ENCODE assay signal across 30 cellular contexts in genomic region chr7:90551036-90551435, GRCh38. TPM values are rescaled to one million over a fixed set of nuclear protein-coding genes. Genes with fewer than 3 reads are reported as not detected.
DNase-seq lines count a peak whose midpoint lies in the region; ATAC-seq, FAIRE-seq and TF ChIP-seq lines count a peak whose summit lies in the region.
"Had no signal": no experiment of that assay in that cellular context is flagged by ENCODE, and none has a peak within 500 bp of the region (broad histone marks: within the 10 kb centered on the region; RNA-seq: fewer than 3 reads in every experiment).

No MANE protein-coding gene starts in this region.

- H3K27me3 ChIP-seq in mammary epithelial cell (ENCODE audit: insufficient read depth, low read length), result no peaks in the 10 kb centered on the region
- no peaks in the 10 kb centered on the region for H3K27me3 ChIP-seq in breast epithelium
- H3K27me3 ChIP-seq in IMR-90 (ENCODE audit: control insufficient read depth, insufficient read depth, low read length), result no peaks in the 10 kb centered on the region
- no peaks in the 10 kb centered on the region for H3K27me3 ChIP-seq in H1 (replicated peaks in 1 of 4; ENCODE audit: control insufficient read depth in 3 of 4, extremely low read depth in 1 of 4, insufficient read depth in 3 of 4, low read length in 3 of 4)
- H3K27me3 ChIP-seq: BE2C, cardiac muscle cell, colonic mucosa, right atrium auricular region, upper lobe of left lung had no signal

- TF ChIP-seq EP300 in H1 (IDR thresholded peaks at IDR 0.05; ENCODE audit: borderline replicate concordance in 1 of 2, low read depth in 2 of 2, low read length in 2 of 2), result no peak

- no peaks in the 10 kb centered on the region for H3K9me1 ChIP-seq in IMR-90 (ENCODE audit: insufficient read depth, low read length)

- H2AK5ac ChIP-seq in IMR-90 (ENCODE audit: low read depth, low read length) (no peak overlapping the region), H1 (ENCODE audit: low read depth, low read length) (no peak overlapping the region)

- no peaks in the 10 kb centered on the region for H3K9me3 ChIP-seq in mammary epithelial cell (replicated peaks; ENCODE audit: insufficient read depth, low read length)
- no peaks in the 10 kb centered on the region for H3K9me3 ChIP-seq in breast epithelium
- no peaks in the 10 kb centered on the region for H3K9me3 ChIP-seq in IMR-90 (ENCODE audit: control insufficient read depth, insufficient read depth, low read length)
- H3K9me3 ChIP-seq in H1 (ENCODE audit: insufficient read depth in 2 of 2, low read depth in 1 of 2, low read length in 1 of 2), result no peaks in the 10 kb centered on the region
- H3K9me3 ChIP-seq: BE2C, colonic mucosa, left ventricle myocardium inferior, right atrium auricular region, upper lobe of left lung had no signal

- TF ChIP-seq RAD21 in IMR-90 (IDR thresholded peaks at IDR 0.05; ENCODE audit: low read length), result no peak
- no peak for TF ChIP-seq RAD21 in H1 (IDR thresholded peaks at IDR 0.05 in 1 of 2, conservative IDR thresholded peaks at IDR 0.05 in 1 of 2; ENCODE audit: low read depth in 2 of 2, low read length in 2 of 2)

- H3K9ac ChIP-seq in mammary epithelial cell (ENCODE audit: insufficient read depth, low read length) (no peak overlapping the region), IMR-90 (ENCODE audit: low read depth, low read length) (no peak overlapping the region), H1 (replicated peaks in 1 of 4; ENCODE audit: extremely low read depth in 1 of 4, low read depth in 3 of 4, low read length in 3 of 4) (no peak overlapping the region)

- TF ChIP-seq POLR2A in breast epithelium (IDR thresholded peaks at IDR 0.05) (no peak), IMR-90 (IDR thresholded peaks at IDR 0.05; ENCODE audit: low read depth, low read length) (no peak), H1 (IDR thresholded peaks at IDR 0.05; ENCODE audit: control extremely low read depth in 1 of 2, low read depth in 2 of 2, low read length in 2 of 2) (no peak)

- no peak overlapping the region for H2BK120ac ChIP-seq in IMR-90 (ENCODE audit: low read depth, low read length)
- H2BK120ac ChIP-seq in H1 (replicated peaks; ENCODE audit: low read depth, low read length), result no peak overlapping the region

- POLR2A ChIA-PET in IMR-90 (lab: Charles Lee; ENCODE audit: unreplicated experiment), result interaction anchor here (0.6 kb wide), 1 partner anchor 78 kb away, joined by 3 read pairs; no protein-coding TSS in a partner anchor
- POLR2A ChIA-PET in H1 (lab: Charles Lee; ENCODE audit: partially characterized antibody), result no interaction called here

- DNase-seq in mammary epithelial cell (peak; percentile 2), breast epithelium (ENCODE audit: low spot score in 2 of 2) (no peak), IMR-90 (peak; percentile 10), H1 (ENCODE audit: low read depth in 1 of 2, low spot score in 2 of 2) (no peak), renal cortical epithelial cell (ENCODE audit: low read depth) (peak; percentile 13), KG1 (lab: John Stamatoyannopoulos, UW) (no peak), NCI-H2196 (lab: John Stamatoyannopoulos, UW; ENCODE audit: unreplicated experiment) (no peak), NOMO-1 treated with DMSO at 0.1 percent for 48 hours (lab: John Stamatoyannopoulos, UW; ENCODE audit: unreplicated experiment) (no peak)
- DNase-seq: activated CD4-positive, CD25-positive, alpha-beta regulatory T cell; activated CD8-positive, alpha-beta memory T cell treated with anti-CD3 and anti-CD28 coated beads, Interleukin-2, amount 10 ng/mL, durations not matched to agents 7 days and 5 days; activated gamma-delta T cell; activated naive CD8-positive, alpha-beta T cell treated with anti-CD3 and anti-CD28 coated beads, Interleukin-2, amount 10 ng/mL, durations not matched to agents 7 days and 5 days; activated T-cell treated with anti-CD3 and anti-CD28 coated beads, Interleukin-2, amount 50 U/mL, for 4 hours; aorta; BE2C; CD8-positive, alpha-beta T cell; colonic mucosa; effector memory CD4-positive, alpha-beta T cell; GF-D8; GOT3; left ventricle myocardium inferior; NCI-H187; NCI-H524 treated with DMSO at 0.1 percent for 48 hours; stimulated activated naive CD4-positive, alpha-beta T cell; T-helper 1 cell; upper lobe of left lung had no signal

- intact Hi-C loops in mammary epithelial cell (cut with micrococcal nuclease), result no loop called here
- intact Hi-C loops in breast epithelium (cut with DNase I; ENCODE audit: low total_unique reads), result no loop called here
- intact Hi-C loops in IMR-90 (cut with micrococcal nuclease), result no loop called here

- H3K36me3 ChIP-seq in mammary epithelial cell (ENCODE audit: insufficient read depth, low read length) (no peaks in the 10 kb centered on the region), breast epithelium (no peaks in the 10 kb centered on the region), IMR-90 (ENCODE audit: control insufficient read depth, insufficient read depth, low read length) (no peaks in the 10 kb centered on the region), H1 (ENCODE audit: control insufficient read depth in 2 of 4, insufficient read depth in 4 of 4, low read length in 3 of 4) (no peaks in the 10 kb centered on the region)
- H3K36me3 ChIP-seq: BE2C, cardiac muscle cell, colonic mucosa, left ventricle myocardium inferior, right atrium auricular region, upper lobe of left lung had no signal

- H3K79me1 ChIP-seq in IMR-90 (ENCODE audit: low read depth in 1 of 2, low read length in 2 of 2) (no peaks in the 10 kb centered on the region), H1 (ENCODE audit: low read depth, low read length) (no peaks in the 10 kb centered on the region)

- H3K4ac ChIP-seq in IMR-90 (ENCODE audit: low read depth, low read length) (no peak overlapping the region), H1 (replicated peaks; ENCODE audit: insufficient read length, low read depth, low read length) (no peak overlapping the region)

- no peaks in the 10 kb centered on the region for H3K23me2 ChIP-seq in H1 (ENCODE audit: low read depth, low read length)

- dilution Hi-C loops in mammary epithelial cell (cut with HindIII; ENCODE audit: low sequenced_read_pairs) (no loop called here), IMR-90 (cut with HindIII; ENCODE audit: low sequenced_read_pairs, unreplicated experiment) (no loop called here)

- H3K56ac ChIP-seq in IMR-90 (ENCODE audit: extremely low read depth, insufficient read depth, low read length) (no peak overlapping the region), H1 (replicated peaks; ENCODE audit: insufficient read length, low read depth, low read length) (no peak overlapping the region)

- CTCF ChIA-PET in mammary epithelial cell (lab: Charles Lee; ENCODE audit: low non-redundant PET) (no interaction called here), IMR-90 (lab: Yijun Ruan, JAX) (interaction anchor here (0.9 kb wide), 1 partner anchor 74 kb away, joined by 4 read pairs; no protein-coding TSS in a partner anchor), H1 (lab: Charles Lee; ENCODE audit: partially characterized antibody) (interaction anchor here (0.6 to 3.9 kb wide), 6 partner anchors 11 to 484 kb away, joined by 3 to 17 read pairs (median 3); no protein-coding TSS in a partner anchor)

- H3K23ac ChIP-seq in IMR-90 (ENCODE audit: low read depth, low read length) (no peak overlapping the region), H1 (ENCODE audit: insufficient read length) (no peak overlapping the region)

- H4K8ac ChIP-seq in IMR-90 (ENCODE audit: low read depth in 2 of 2, low read length in 2 of 2) (no peak overlapping the region), H1 (ENCODE audit: extremely low read depth, insufficient read depth, low read length) (no peak overlapping the region)

- no peak overlapping the region for H2BK5ac ChIP-seq in IMR-90 (ENCODE audit: low read depth, low read length, poor library complexity, severe bottlenecking)
- no peak overlapping the region for H2BK5ac ChIP-seq in H1 (ENCODE audit: low read depth, low read length)

- H4K5ac ChIP-seq in IMR-90 (ENCODE audit: low read depth, low read length) (no peak overlapping the region), H1 (ENCODE audit: insufficient read length, low read depth, low read length) (no peak overlapping the region)

- H2BK12ac ChIP-seq in H1 (ENCODE audit: low read depth, low read length), result no peak overlapping the region

- H2BK20ac ChIP-seq in IMR-90 (ENCODE audit: low read depth, low read length), result no peak overlapping the region
- H2BK20ac ChIP-seq in H1 (ENCODE audit: low read length), result no peak overlapping the region

- H4K20me1 ChIP-seq in mammary epithelial cell (ENCODE audit: insufficient read depth, low read length) (no peaks in the 10 kb centered on the region), IMR-90 (ENCODE audit: insufficient read depth, low read length) (no peaks in the 10 kb centered on the region), H1 (replicated peaks in 1 of 2; ENCODE audit: control insufficient read depth in 1 of 2, insufficient read depth in 2 of 2, low read length in 2 of 2) (no peaks in the 10 kb centered on the region)

- FAIRE-seq in H1 (lab: Jason Lieb, UNC), result no peak
- FAIRE-seq: RCC 7860 had no signal

- H3K27ac ChIP-seq in mammary epithelial cell (ENCODE audit: insufficient read depth, low read depth, low read length) (no peak overlapping the region), breast epithelium (no peak overlapping the region), IMR-90 (ENCODE audit: insufficient read depth, low read length) (no peak overlapping the region), H1 (ENCODE audit: low read depth, low read length) (no peak overlapping the region)
- H3K27ac ChIP-seq: cardiac muscle cell, colonic mucosa, left ventricle myocardium inferior, right atrium auricular region, upper lobe of left lung had no signal

- H3K4me3 ChIP-seq in mammary epithelial cell (replicated peaks in 1 of 3; ENCODE audit: insufficient read depth in 1 of 3, low read depth in 2 of 3, low read length in 3 of 3) (no peak overlapping the region), breast epithelium (no peak overlapping the region), IMR-90 (ENCODE audit: insufficient read depth, low read depth, low read length) (no peak overlapping the region), H1 (ENCODE audit: extremely low read depth in 1 of 4, insufficient read depth in 2 of 4, low read depth in 3 of 4, low read length in 4 of 4) (no peak overlapping the region)
- H3K4me3 ChIP-seq: cardiac muscle cell, colonic mucosa, left ventricle myocardium inferior, right atrium auricular region, smooth muscle cell, upper lobe of left lung had no signal

- no peak overlapping the region for H3K4me2 ChIP-seq in mammary epithelial cell (ENCODE audit: insufficient read depth, low read depth, low read length)
- no peak overlapping the region for H3K4me2 ChIP-seq in IMR-90 (ENCODE audit: low read depth, low read length)
- H3K4me2 ChIP-seq in H1 (ENCODE audit: insufficient read depth in 1 of 2, low read depth in 2 of 2, low read length in 2 of 2), result peak overlapping the region in 1 of 2 experiments; percentile 28; a peak in 1 of 4 replicates
- H3K4me2 ChIP-seq: smooth muscle cell had no signal

- peak overlapping the region; percentile 55 for H2AFZ ChIP-seq in mammary epithelial cell (ENCODE audit: low read depth, low read length)
- H2AFZ ChIP-seq in IMR-90 (replicated peaks; ENCODE audit: low read length, poor library complexity), result no peak overlapping the region
- H2AFZ ChIP-seq in H1 (ENCODE audit: low read length), result peak overlapping the region; percentile 99

- no peak overlapping the region for H2AK9ac ChIP-seq in IMR-90 (replicated peaks; ENCODE audit: low read depth, low read length, poor library complexity)

- H3K18ac ChIP-seq in IMR-90 (ENCODE audit: low read depth, low read length), result no peak overlapping the region
- H3K18ac ChIP-seq in H1 (ENCODE audit: extremely low read depth, low read length), result no peak overlapping the region

- in situ Hi-C loops in mammary epithelial cell (cut with MboI; ENCODE audit: low sequenced_read_pairs in 2 of 2), result loop anchor here in 1 of 2 donors (10.0 kb wide), 2 partner anchors 74 to 474 kb away; no protein-coding TSS in a partner anchor
- in situ Hi-C loops in IMR-90 (cut with MboI; ENCODE audit: low sequenced_read_pairs), result loop anchor here (25.0 kb wide), 1 partner anchor 461 kb away; no protein-coding TSS in a partner anchor

- TF ChIP-seq CTCF in mammary epithelial cell (conservative IDR thresholded peaks at IDR 0.05 in 1 of 2, IDR thresholded peaks at IDR 0.05 in 1 of 2; ENCODE audit: extremely low read depth in 1 of 2, insufficient read depth in 1 of 2, low read depth in 1 of 2, low read length in 2 of 2), result no peak
- no peak for TF ChIP-seq CTCF in breast epithelium (IDR thresholded peaks at IDR 0.05)
- no peak for TF ChIP-seq CTCF in IMR-90 (conservative IDR thresholded peaks at IDR 0.05; ENCODE audit: low read depth, low read length)
- TF ChIP-seq CTCF in H1 (IDR thresholded peaks at IDR 0.05; ENCODE audit: control extremely low read depth in 1 of 3, insufficient read depth in 1 of 3, low read depth in 1 of 3, low read length in 3 of 3), result no peak

- H2BK15ac ChIP-seq in IMR-90 (ENCODE audit: low read depth, low read length) (no peak overlapping the region), H1 (ENCODE audit: low read length) (no peak overlapping the region)

- H3K14ac ChIP-seq in IMR-90 (replicated peaks; ENCODE audit: low read depth, low read length) (no peak overlapping the region), H1 (ENCODE audit: insufficient read length) (no peak overlapping the region)

- BruUV-seq in mammary epithelial cell (replicated peaks; lab: Mats Ljungman, UMichigan) (no TSS peak), IMR-90 (replicated peaks; lab: Mats Ljungman, UMichigan) (no TSS peak)

- H3K79me2 ChIP-seq in mammary epithelial cell (ENCODE audit: insufficient read depth, low read length) (no peaks in the 10 kb centered on the region), H1 (ENCODE audit: control insufficient read depth in 1 of 2, insufficient read depth in 2 of 2, low read length in 2 of 2) (no peaks in the 10 kb centered on the region)

- H3K4me1 ChIP-seq in mammary epithelial cell (ENCODE audit: insufficient read depth, low read length) (no peaks in the 10 kb centered on the region), breast epithelium (no peaks in the 10 kb centered on the region), IMR-90 (ENCODE audit: control insufficient read depth, insufficient read depth, low read length) (peaks cover 2% of the 10 kb centered on the region; the same call in 1 of the 2 replicates), H1 (replicated peaks in 1 of 4; ENCODE audit: control insufficient read depth in 3 of 4, insufficient read depth in 4 of 4, low read length in 3 of 4) (peaks cover 0 to 6% (median 0%) of the 10 kb centered on the region in 4 experiments; a peak in 3 of 7 replicates)
- H3K4me1 ChIP-seq: BE2C, colonic mucosa, left ventricle myocardium inferior, right atrium auricular region, upper lobe of left lung had no signal

- peak; percentile 40; the same call in 1 of the 2 replicates for ATAC-seq in IMR-90 (ENCODE audit: low read depth)
- ATAC-seq: activated CD8-positive, alpha-beta memory T cell treated with anti-CD3 and anti-CD28 coated beads, Interleukin-2, amount 10 ng/mL, durations not matched to agents 7 days and 5 days; activated T-cell treated with anti-CD3 and anti-CD28 coated beads, Interleukin-2, amount 50 U/mL, for 4 hours; CD8-positive, alpha-beta T cell had no signal

- H4K91ac ChIP-seq in IMR-90 (ENCODE audit: insufficient read depth, low read depth, low read length) (no peak overlapping the region), H1 (replicated peaks; ENCODE audit: insufficient read length, low read length) (no peak overlapping the region)

- WGBS in mammary epithelial cell (ENCODE audit: low coverage, missing lambda C conversion rate), result 83% methylated on average over 4 of the region's 4 CpGs
- WGBS in IMR-90 (ENCODE audit: extremely low coverage in 2 of 2, insufficient read length in 1 of 2), 2 experiments, result no CpG with 5 or more reads among the region's 4 CpGs
- 80% methylated on average over 4 of the region's 4 CpGs; no CpG with 5 or more reads in 1 of the 2 experiments for WGBS in H1 (ENCODE audit: extremely low coverage in 1 of 2, insufficient coverage in 1 of 2, insufficient read length in 1 of 2, insufficient replicate concordance in 2 of 2, low coverage in 1 of 2, low lambda C conversion rate in 2 of 2, missing lambda C conversion rate in 1 of 2), 2 experiments

RNA-seq across cellular contexts. Expression of gene CDK14, which starts 45.1 kb away (rescaled TPM):
- total RNA-seq in mammary epithelial cell (10 to 100 TPM; 23.9 to 43.3 TPM), breast epithelium (10 to 100 TPM; 16.3 to 64.7 (median 29.8) TPM), IMR-90 (2012; rRNA removed) (28.1 and 29.6 TPM in 2 replicates), renal cortical epithelial cell (30.2 and 32.8 TPM in 2 replicates)
- polyA plus RNA-seq in mammary epithelial cell (6.8 TPM), IMR-90 (2012; rRNA removed) (6.9 and 10.1 TPM in 2 replicates), H1 (2011; rRNA removed) (3.1 and 5.5 TPM in 2 replicates)
- 46.0 TPM for polyA minus RNA-seq in mammary epithelial cell
- 2.2 and 3.0 TPM in 2 replicates for polyA plus RNA-seq in IMR-90 (2012; cell fraction: cytosol; rRNA removed)
- polyA plus RNA-seq in IMR-90 (2012; cell fraction: nucleus; rRNA removed; ENCODE audit: low replicate concordance), result 1.0 and 9.0 TPM in 2 replicates
- total RNA-seq in H1 (2021; fragmentation: NEBNext Ultra II Directional; extraction: Animal tissue kit (Norgen Biotek cat#: 25700)), result 47.3 and 48.8 TPM in 2 replicates
- 5.4 TPM for polyA plus RNA-seq in H1 (2011; cell fraction: cytosol; rRNA removed)
- polyA plus RNA-seq in H1 (2011; cell fraction: nucleus; rRNA removed), result 5.2 TPM
- polyA plus RNA-seq in H1 (2012, experiment 1 of 2), result 6.4 to 14.3 TPM (median 9.8 TPM) in 4 replicates
- polyA plus RNA-seq in H1 (2012, experiment 2 of 2), result 0.93 TPM
- polyA plus RNA-seq in H1 (2013, experiment 1 of 2), result 17.2 TPM
- polyA plus RNA-seq in H1 (2013, experiment 2 of 2), result 18.0 TPM
- 27.7 and 46.4 TPM in 2 replicates for polyA minus RNA-seq in H1 (2011; rRNA and poly(A)+ RNA removed)
- polyA minus RNA-seq in H1 (2011; cell fraction: cytosol; rRNA and poly(A)+ RNA removed), result 24.4 TPM
- 38.0 TPM for polyA minus RNA-seq in H1 (2011; cell fraction: nucleus; rRNA and poly(A)+ RNA removed)

Comparison
In these comparisons a context has a peak if more than half of its experiments do, and no peak if none do; other contexts are left out.
1. DNase-seq: peak in mammary epithelial cell (single experiment), IMR-90 (single experiment) and renal cortical epithelial cell (single experiment); none in breast epithelium (0 of 2), H1 (0 of 2), KG1 (single experiment), NCI-H2196 (single experiment) and NOMO-1 treated with DMSO at 0.1 percent for 48 hours (single experiment).